ENCODE assay signal across 18 cellular contexts in the genomic region with DNA sequence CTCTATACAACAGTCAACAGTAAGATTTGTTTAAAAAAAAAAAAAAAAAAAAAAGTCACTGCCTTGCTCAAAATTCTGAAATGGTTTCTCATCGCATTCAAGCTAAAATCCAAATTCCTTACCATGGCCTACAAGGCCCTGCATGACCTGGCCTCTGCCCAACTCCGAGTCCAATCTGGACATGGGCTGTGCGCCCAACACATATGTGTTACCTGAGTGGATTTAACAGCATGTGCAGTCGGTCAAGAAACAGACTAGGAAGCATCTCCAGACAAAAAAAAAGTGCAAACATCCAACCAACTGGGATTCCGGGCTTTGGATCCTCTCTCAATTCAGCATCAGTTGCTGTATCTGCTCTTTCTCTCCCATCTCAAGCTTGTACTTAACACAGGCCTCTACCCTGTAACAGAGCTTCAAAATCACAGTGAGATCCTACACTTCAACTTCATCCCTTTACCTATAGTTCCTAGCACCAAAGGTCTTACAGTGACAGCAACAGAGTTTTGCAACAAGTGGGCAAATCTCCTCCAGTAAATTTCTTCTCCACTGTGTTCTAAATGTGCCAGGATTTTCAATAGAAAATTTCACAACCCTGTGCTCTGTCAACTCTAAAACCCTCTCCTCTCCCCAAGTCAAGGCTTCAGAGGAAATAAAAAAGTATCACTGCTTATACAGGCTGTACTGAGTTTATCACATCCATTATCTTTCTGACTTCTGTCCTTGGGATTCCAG. TPM values are rescaled to one million over a fixed set of nuclear protein-coding genes. Genes with fewer than 3 reads are reported as not detected.
DNase-seq lines count a peak whose midpoint lies in the region; ATAC-seq and TF ChIP-seq lines count a peak whose summit lies in the region.
"Had no signal": no experiment of that assay in that cellular context is flagged by ENCODE, and none has a peak within 500 bp of the region (broad histone marks: within the 10 kb centered on the region; RNA-seq: fewer than 3 reads in every experiment).

No MANE protein-coding gene starts in this region.

- no peak for TF ChIP-seq CTCF in cardiac muscle cell (IDR thresholded peaks at IDR 0.05; ENCODE audit: low read depth, low read length)
- TF ChIP-seq CTCF in A673 (conservative IDR thresholded peaks at IDR 0.05; ENCODE audit: low read depth, low read length): no peak

- H3K27ac Mint-ChIP-seq in memory B cell: peak overlapping the region; percentile 8
- H3K27ac Mint-ChIP-seq: CD4-positive, CD25-positive, alpha-beta regulatory T cell had no signal

- H3K36me3 Mint-ChIP-seq in memory B cell: peaks cover 3% of the 10 kb centered on the region
- H3K36me3 Mint-ChIP-seq: CD4-positive, CD25-positive, alpha-beta regulatory T cell had no signal

- intact Hi-C loops in cardiac septum (cut with DNase I): no loop called here
- intact Hi-C loops in A673 (cut with micrococcal nuclease; ENCODE audit: unreplicated experiment): no loop called here

- DNase-seq in cardiac muscle cell (ENCODE audit: low read depth in 1 of 2, low spot score in 1 of 2) (no peak), cardiac septum (ENCODE audit: low spot score) (no peak), cerebellar cortex (ENCODE audit: low spot score) (peak; percentile 87), memory B cell (ENCODE audit: low spot score in 2 of 2) (no peak), A673 (ENCODE audit: low spot score) (no peak)
- no peak for DNase-seq in activated naive CD4-positive, alpha-beta T cell treated with Interleukin-2 at 50 U/mL for 16 hours
- DNase-seq in activated CD8-positive, alpha-beta memory T cell treated with anti-CD3 and anti-CD28 coated beads, Interleukin-2, amount 50 U/mL, for 48 hours: no peak
- DNase-seq: CD4-positive, CD25-positive, alpha-beta regulatory T cell; COR-L47; DMS153; NCI-H1417 treated with DMSO at 0.1 percent for 48 hours; NCI-H1930; NCI-H226; NCI-H524 treated with DMSO at 0.1 percent for 48 hours; PC-9 had no signal

- BruUV-seq in A673 (replicated peaks; lab: Mats Ljungman, UMichigan): no TSS peak

- H3K27ac ChIP-seq in cardiac muscle cell: peak overlapping the region; percentile 42
- no peak overlapping the region for H3K27ac ChIP-seq in A673 (ENCODE audit: low read depth, low read length, poor library complexity, severe bottlenecking)
- H3K27ac ChIP-seq: 22Rv1, PC-9 had no signal

- no peaks in the 10 kb centered on the region for H3K27me3 Mint-ChIP-seq in memory B cell
- H3K27me3 Mint-ChIP-seq: CD4-positive, CD25-positive, alpha-beta regulatory T cell had no signal

- ATAC-seq in memory B cell (ENCODE audit: low read depth) (no peak), GM19324 (IDR thresholded peaks at IDR 0.05; ENCODE audit: low FRiP score, unreplicated experiment) (no peak)
- ATAC-seq: GM12878 had no signal

- POLR2A ChIA-PET in A673 (lab: Charles Lee; ENCODE audit: low non-redundant PET): no interaction called here

- CTCF ChIA-PET in A673 (lab: Charles Lee): no interaction called here

- H3K4me3 ChIP-seq in cardiac muscle cell (no peak overlapping the region), A673 (ENCODE audit: low read depth, low read length, poor library complexity, severe bottlenecking) (no peak overlapping the region)
- H3K4me3 ChIP-seq: GM12878, PC-9 had no signal

- H3K27me3 ChIP-seq in cardiac muscle cell: no peaks in the 10 kb centered on the region
- no peaks in the 10 kb centered on the region for H3K27me3 ChIP-seq in A673 (replicated peaks; ENCODE audit: insufficient read depth, low read depth, low read length, poor library complexity)

- H3K9me3 ChIP-seq in cardiac muscle cell (ENCODE audit: low read depth) (no peaks in the 10 kb centered on the region), A673 (ENCODE audit: low read depth, low read length, poor library complexity, severe bottlenecking) (no peaks in the 10 kb centered on the region)

- H3K4me1 Mint-ChIP-seq in memory B cell: peaks cover 29% of the 10 kb centered on the region

- H3K36me3 ChIP-seq in cardiac muscle cell: no peaks in the 10 kb centered on the region
- H3K36me3 ChIP-seq in A673 (ENCODE audit: insufficient read depth, low read length, poor library complexity, severe bottlenecking): no peaks in the 10 kb centered on the region

- H3K4me3 Mint-ChIP-seq in memory B cell: no peak overlapping the region
- H3K4me3 Mint-ChIP-seq: CD4-positive, CD25-positive, alpha-beta regulatory T cell had no signal

- peaks cover 52% of the 10 kb centered on the region for H3K4me1 ChIP-seq in cardiac muscle cell (ENCODE audit: low read depth)
- no peaks in the 10 kb centered on the region for H3K4me1 ChIP-seq in A673 (ENCODE audit: insufficient read depth, low read length, poor library complexity, severe bottlenecking)

- H3K9me3 Mint-ChIP-seq in memory B cell: no peaks in the 10 kb centered on the region

RNA-seq across cellular contexts. Expression of a gene that starts 19.6 kb away (rescaled TPM):
- total RNA-seq in cardiac muscle cell (75.0 and 115 TPM in 2 replicates), cardiac septum (18.8 TPM), A673 (2021) (1.9 and 2.4 TPM in 2 replicates)
- polyA plus RNA-seq in cardiac muscle cell: 39.9 and 61.3 TPM in 2 replicates
- polyA plus RNA-seq: CD4-positive, CD25-positive, alpha-beta regulatory T cell had no signal
